1 cellular context compared by ENCODE assay signal in genomic region chr6:29631209-29631810, GRCh38.
TF ChIP-seq lines count a peak whose summit lies in the region.

No MANE protein-coding gene starts in this region.

TF ChIP-seq in GM23338, 12 proteins besides CTCF, POLR2A, EP300 and RAD21:
- TF ChIP-seq, protein P1, sequence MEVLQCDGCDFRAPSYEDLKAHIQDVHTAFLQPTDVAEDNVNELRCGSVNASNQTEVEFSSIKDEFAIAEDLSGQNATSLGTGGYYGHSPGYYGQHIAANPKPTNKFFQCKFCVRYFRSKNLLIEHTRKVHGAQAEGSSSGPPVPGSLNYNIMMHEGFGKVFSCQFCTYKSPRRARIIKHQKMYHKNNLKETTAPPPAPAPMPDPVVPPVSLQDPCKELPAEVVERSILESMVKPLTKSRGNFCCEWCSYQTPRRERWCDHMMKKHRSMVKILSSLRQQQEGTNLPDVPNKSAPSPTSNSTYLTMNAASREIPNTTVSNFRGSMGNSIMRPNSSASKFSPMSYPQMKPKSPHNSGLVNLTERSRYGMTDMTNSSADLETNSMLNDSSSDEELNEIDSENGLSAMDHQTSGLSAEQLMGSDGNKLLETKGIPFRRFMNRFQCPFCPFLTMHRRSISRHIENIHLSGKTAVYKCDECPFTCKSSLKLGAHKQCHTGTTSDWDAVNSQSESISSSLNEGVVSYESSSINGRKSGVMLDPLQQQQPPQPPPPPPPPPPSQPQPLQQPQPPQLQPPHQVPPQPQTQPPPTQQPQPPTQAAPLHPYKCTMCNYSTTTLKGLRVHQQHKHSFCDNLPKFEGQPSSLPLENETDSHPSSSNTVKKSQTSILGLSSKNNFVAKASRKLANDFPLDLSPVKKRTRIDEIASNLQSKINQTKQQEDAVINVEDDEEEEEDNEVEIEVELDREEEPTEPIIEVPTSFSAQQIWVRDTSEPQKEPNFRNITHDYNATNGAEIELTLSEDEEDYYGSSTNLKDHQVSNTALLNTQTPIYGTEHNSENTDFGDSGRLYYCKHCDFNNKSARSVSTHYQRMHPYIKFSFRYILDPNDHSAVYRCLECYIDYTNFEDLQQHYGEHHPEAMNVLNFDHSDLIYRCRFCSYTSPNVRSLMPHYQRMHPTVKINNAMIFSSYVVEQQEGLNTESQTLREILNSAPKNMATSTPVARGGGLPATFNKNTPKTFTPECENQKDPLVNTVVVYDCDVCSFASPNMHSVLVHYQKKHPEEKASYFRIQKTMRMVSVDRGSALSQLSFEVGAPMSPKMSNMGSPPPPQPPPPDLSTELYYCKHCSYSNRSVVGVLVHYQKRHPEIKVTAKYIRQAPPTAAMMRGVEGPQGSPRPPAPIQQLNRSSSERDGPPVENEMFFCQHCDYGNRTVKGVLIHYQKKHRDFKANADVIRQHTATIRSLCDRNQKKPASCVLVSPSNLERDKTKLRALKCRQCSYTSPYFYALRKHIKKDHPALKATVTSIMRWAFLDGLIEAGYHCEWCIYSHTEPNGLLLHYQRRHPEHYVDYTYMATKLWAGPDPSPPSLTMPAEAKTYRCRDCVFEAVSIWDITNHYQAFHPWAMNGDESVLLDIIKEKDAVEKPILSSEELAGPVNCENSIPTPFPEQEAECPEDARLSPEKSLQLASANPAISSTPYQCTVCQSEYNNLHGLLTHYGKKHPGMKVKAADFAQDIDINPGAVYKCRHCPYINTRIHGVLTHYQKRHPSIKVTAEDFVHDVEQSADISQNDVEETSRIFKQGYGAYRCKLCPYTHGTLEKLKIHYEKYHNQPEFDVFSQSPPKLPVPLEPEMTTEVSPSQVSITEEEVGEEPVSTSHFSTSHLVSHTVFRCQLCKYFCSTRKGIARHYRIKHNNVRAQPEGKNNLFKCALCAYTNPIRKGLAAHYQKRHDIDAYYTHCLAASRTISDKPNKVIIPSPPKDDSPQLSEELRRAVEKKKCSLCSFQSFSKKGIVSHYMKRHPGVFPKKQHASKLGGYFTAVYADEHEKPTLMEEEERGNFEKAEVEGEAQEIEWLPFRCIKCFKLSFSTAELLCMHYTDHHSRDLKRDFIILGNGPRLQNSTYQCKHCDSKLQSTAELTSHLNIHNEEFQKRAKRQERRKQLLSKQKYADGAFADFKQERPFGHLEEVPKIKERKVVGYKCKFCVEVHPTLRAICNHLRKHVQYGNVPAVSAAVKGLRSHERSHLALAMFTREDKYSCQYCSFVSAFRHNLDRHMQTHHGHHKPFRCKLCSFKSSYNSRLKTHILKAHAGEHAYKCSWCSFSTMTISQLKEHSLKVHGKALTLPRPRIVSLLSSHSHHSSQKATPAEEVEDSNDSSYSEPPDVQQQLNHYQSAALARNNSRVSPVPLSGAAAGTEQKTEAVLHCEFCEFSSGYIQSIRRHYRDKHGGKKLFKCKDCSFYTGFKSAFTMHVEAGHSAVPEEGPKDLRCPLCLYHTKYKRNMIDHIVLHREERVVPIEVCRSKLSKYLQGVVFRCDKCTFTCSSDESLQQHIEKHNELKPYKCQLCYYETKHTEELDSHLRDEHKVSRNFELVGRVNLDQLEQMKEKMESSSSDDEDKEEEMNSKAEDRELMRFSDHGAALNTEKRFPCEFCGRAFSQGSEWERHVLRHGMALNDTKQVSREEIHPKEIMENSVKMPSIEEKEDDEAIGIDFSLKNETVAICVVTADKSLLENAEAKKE (CRISPR knock-in tag; IDR thresholded peaks at IDR 0.05): no peak
- TF ChIP-seq POLR2AphosphoS5 (IDR thresholded peaks at IDR 0.05; ENCODE audit: low read depth) (no peak), STAT1 (IDR thresholded peaks at IDR 0.05; ENCODE audit: unreplicated experiment) (no peak), EZH2 (IDR thresholded peaks at IDR 0.05; ENCODE audit: low read depth, unreplicated experiment) (no peak), ZNF114 (CRISPR knock-in tag; IDR thresholded peaks at IDR 0.05) (no peak), ETS1 (IDR thresholded peaks at IDR 0.05) (no peak), CREB1 (CRISPR knock-in tag; IDR thresholded peaks at IDR 0.05; ENCODE audit: low read depth) (no peak), EZH2phosphoT487 (IDR thresholded peaks at IDR 0.05; ENCODE audit: unreplicated experiment) (no peak), JUNB (IDR thresholded peaks at IDR 0.05; ENCODE audit: unreplicated experiment) (no peak), ZNF331 (CRISPR knock-in tag; IDR thresholded peaks at IDR 0.05; ENCODE audit: low read depth) (no peak), NANOG (IDR thresholded peaks at IDR 0.05; ENCODE audit: borderline replicate concordance) (no peak)
- TF ChIP-seq, protein P2, sequence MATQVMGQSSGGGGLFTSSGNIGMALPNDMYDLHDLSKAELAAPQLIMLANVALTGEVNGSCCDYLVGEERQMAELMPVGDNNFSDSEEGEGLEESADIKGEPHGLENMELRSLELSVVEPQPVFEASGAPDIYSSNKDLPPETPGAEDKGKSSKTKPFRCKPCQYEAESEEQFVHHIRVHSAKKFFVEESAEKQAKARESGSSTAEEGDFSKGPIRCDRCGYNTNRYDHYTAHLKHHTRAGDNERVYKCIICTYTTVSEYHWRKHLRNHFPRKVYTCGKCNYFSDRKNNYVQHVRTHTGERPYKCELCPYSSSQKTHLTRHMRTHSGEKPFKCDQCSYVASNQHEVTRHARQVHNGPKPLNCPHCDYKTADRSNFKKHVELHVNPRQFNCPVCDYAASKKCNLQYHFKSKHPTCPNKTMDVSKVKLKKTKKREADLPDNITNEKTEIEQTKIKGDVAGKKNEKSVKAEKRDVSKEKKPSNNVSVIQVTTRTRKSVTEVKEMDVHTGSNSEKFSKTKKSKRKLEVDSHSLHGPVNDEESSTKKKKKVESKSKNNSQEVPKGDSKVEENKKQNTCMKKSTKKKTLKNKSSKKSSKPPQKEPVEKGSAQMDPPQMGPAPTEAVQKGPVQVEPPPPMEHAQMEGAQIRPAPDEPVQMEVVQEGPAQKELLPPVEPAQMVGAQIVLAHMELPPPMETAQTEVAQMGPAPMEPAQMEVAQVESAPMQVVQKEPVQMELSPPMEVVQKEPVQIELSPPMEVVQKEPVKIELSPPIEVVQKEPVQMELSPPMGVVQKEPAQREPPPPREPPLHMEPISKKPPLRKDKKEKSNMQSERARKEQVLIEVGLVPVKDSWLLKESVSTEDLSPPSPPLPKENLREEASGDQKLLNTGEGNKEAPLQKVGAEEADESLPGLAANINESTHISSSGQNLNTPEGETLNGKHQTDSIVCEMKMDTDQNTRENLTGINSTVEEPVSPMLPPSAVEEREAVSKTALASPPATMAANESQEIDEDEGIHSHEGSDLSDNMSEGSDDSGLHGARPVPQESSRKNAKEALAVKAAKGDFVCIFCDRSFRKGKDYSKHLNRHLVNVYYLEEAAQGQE (IDR thresholded peaks at IDR 0.05; ENCODE audit: unreplicated experiment): no peak
TF ChIP-seq in GM23338: peak in this region for 0.
